ENCODE assay signal across 8 cellular contexts in genomic region chr14:103500148-103500990, GRCh38. TPM values are rescaled to one million over a fixed set of nuclear protein-coding genes. Genes with fewer than 3 reads are reported as not detected.
DNase-seq lines count a peak whose midpoint lies in the region; ATAC-seq and TF ChIP-seq lines count a peak whose summit lies in the region.

No MANE protein-coding gene starts in this region.

- no peak overlapping the region for H3K4me2 ChIP-seq in OCI-LY1 (ENCODE audit: low read length)

- peaks cover 72% of the 10 kb centered on the region for H3K36me3 ChIP-seq in OCI-LY1 (ENCODE audit: insufficient read depth, low read length)

- no peaks in the 10 kb centered on the region for H3K4me1 ChIP-seq in OCI-LY1 (ENCODE audit: insufficient read depth, low read length, severe bottlenecking)

- peaks cover 17 to 26% of the 10 kb centered on the region in 2 donors for H3K36me3 Mint-ChIP-seq in naive B cell

- no peaks in the 10 kb centered on the region for H3K79me2 ChIP-seq in OCI-LY1 (ENCODE audit: insufficient read depth, low read length)

- H3K27me3 ChIP-seq in OCI-LY1 (ENCODE audit: insufficient read depth, low read length): no peaks in the 10 kb centered on the region

- ATAC-seq in esophagus mucosa: peak; percentile 86
- ATAC-seq in naive B cell (ENCODE audit: low read depth in 2 of 2): peak; percentile 85 to 94
- ATAC-seq in GM21825 (IDR thresholded peaks at IDR 0.05; ENCODE audit: unreplicated experiment): no peak

- H3K4me1 Mint-ChIP-seq in naive B cell: peaks cover 9 to 18% (median 16%) of the 10 kb centered on the region in 3 donors

- H3K27ac Mint-ChIP-seq in naive B cell: peak overlapping the region in 2 of 6 donors; percentile 13 to 72

- no peak overlapping the region for H3K4me3 ChIP-seq in OCI-LY1 (ENCODE audit: low read depth, low read length, poor library complexity, severe bottlenecking)

- no peaks in the 10 kb centered on the region for H3K9me3 ChIP-seq in OCI-LY1 (ENCODE audit: low read length)

- DNase-seq in D341Med (ENCODE audit: low spot score) (peak; percentile 86), HuH-7 (ENCODE audit: low spot score) (peak; percentile 73), activated T-cell treated with anti-CD3 and anti-CD28 coated beads for 48 hours (ENCODE audit: low read depth) (peak; percentile 69), naive B cell (peak; percentile 65)
- DNase-seq in stimulated activated CD8-positive, alpha-beta memory T cell treated with anti-CD3 and anti-CD28 coated beads, Interleukin-7, amount 100 ng/mL, for 4 hours (ENCODE audit: low read depth in 2 of 2): peak; percentile 47 to 67

- H2AFZ ChIP-seq in OCI-LY1 (ENCODE audit: low read length): no peak overlapping the region

- no peaks in the 10 kb centered on the region for H3K9me2 ChIP-seq in OCI-LY1 (ENCODE audit: low read depth, low read length)

- no peaks in the 10 kb centered on the region for H3K9me3 Mint-ChIP-seq in naive B cell

- no peak overlapping the region for H3K27ac ChIP-seq in OCI-LY1 (ENCODE audit: low read depth, low read length, poor library complexity, severe bottlenecking)

- no peaks in the 10 kb centered on the region for H3K27me3 Mint-ChIP-seq in naive B cell

- no peak overlapping the region for H3K9ac ChIP-seq in OCI-LY1 (ENCODE audit: low read length)

- H3K4me3 Mint-ChIP-seq in naive B cell: no peak overlapping the region

- TF ChIP-seq CTCF in OCI-LY1 (IDR thresholded peaks at IDR 0.05; ENCODE audit: low read length): peak; percentile 99

- peaks cover 7% of the 10 kb centered on the region for H3F3A ChIP-seq in OCI-LY1 (ENCODE audit: insufficient read depth, low read length)

- H4K20me1 ChIP-seq in OCI-LY1 (ENCODE audit: insufficient read depth, low read length): no peaks in the 10 kb centered on the region

RNA-seq across cellular contexts. Expression of gene CKB, which starts 22.3 kb away (rescaled TPM):
- total RNA-seq in esophagus mucosa: 17.8 TPM
- under 1 TPM in 2 of 6 donors, not detected in 4; 0.80 to 1.00 TPM for polyA plus RNA-seq in naive B cell (ENCODE audit: low read depth in 6 of 6)

RNA-seq across cellular contexts. Expression of gene TRMT61A, which starts 28.6 kb away (rescaled TPM):
- 6.1 TPM for total RNA-seq in esophagus mucosa
- polyA plus RNA-seq in naive B cell (ENCODE audit: low read depth in 6 of 6): 10 to 100 TPM in 1 of 6 donors, 1 to 10 TPM in 5; 6.2 to 13.9 (median 8.3) TPM
